In the genomic region with DNA sequence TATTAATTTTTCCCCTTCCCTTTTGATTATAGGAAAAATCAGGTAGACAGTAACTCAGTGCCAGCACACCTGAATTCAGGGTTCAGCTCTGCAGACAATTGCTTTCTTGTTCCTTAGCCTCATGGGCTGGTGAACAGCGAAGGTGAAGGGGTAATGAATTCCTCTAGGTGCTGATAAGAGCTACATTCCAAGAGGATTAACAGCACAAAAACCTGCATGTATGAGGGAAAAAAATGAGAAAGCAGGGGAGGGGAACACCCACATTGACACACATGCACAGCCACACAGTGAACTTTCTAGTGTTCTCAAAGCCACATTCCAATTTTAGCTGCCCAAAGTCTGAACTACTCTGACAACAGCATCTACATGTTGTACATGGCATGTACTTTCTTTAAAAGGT, we compare ENCODE assay signal across 10 cellular contexts. TPM values are rescaled to one million over a fixed set of nuclear protein-coding genes. Genes with fewer than 3 reads are reported as not detected.
DNase-seq lines count a peak whose midpoint lies in the region; ATAC-seq, FAIRE-seq and TF ChIP-seq lines count a peak whose summit lies in the region.
"Had no signal": no experiment of that assay in that cellular context is flagged by ENCODE, and none has a peak within 500 bp of the region (broad histone marks: within the 10 kb centered on the region; RNA-seq: fewer than 3 reads in every experiment).

No MANE protein-coding gene starts in this region.

- no peaks in the 10 kb centered on the region for H3K27me3 Mint-ChIP-seq in MCF 10A (ENCODE audit: insufficient read depth, unreplicated experiment)

- H3K27ac ChIP-seq in breast epithelium (peak overlapping the region in 1 of 2 donors; percentile 26), duodenal mucosa (ENCODE audit: low read depth, low read length) (peak overlapping the region; percentile 8), muscle layer of duodenum (ENCODE audit: low read length) (peak overlapping the region; percentile 21)
- H3K27ac ChIP-seq: 22Rv1 had no signal

- H3K9me3 ChIP-seq in breast epithelium (no peaks in the 10 kb centered on the region), duodenal mucosa (ENCODE audit: control insufficient read depth in 1 of 2, low read length in 2 of 2) (no peaks in the 10 kb centered on the region), muscle layer of duodenum (ENCODE audit: control insufficient read depth in 1 of 2, low read length in 2 of 2) (no peaks in the 10 kb centered on the region)

- no peak overlapping the region for H3K9ac ChIP-seq in duodenal mucosa (ENCODE audit: low read depth in 1 of 2, low read length in 2 of 2)

- DNase-seq in MCF 10A (ENCODE audit: unreplicated experiment) = no peak
- DNase-seq in breast epithelium (ENCODE audit: low spot score in 2 of 2) = no peak
- DNase-seq in urothelium cell line (ENCODE audit: low spot score) = peak; percentile 69
- DNase-seq in NCI-H1694 treated with DMSO at 0.1 percent for 48 hours (lab: John Stamatoyannopoulos, UW) = no peak
- no peak for DNase-seq in NCI-H1436 treated with DMSO at 0.1 percent for 48 hours (lab: John Stamatoyannopoulos, UW)
- DNase-seq: stimulated activated CD4-positive, alpha-beta T cell treated with anti-CD3 and anti-CD28 coated beads, Interleukin-1b, Interleukin-23, amount 100 ng/mL, for 48 hours had no signal

- no peak overlapping the region for H3K4me3 Mint-ChIP-seq in MCF 10A (ENCODE audit: unreplicated experiment)

- no peak for FAIRE-seq in urothelium cell line (lab: Jason Lieb, UNC)

- peak overlapping the region; percentile 75 for H3K27ac Mint-ChIP-seq in MCF 10A (ENCODE audit: low read depth, unreplicated experiment)

- no peak for ATAC-seq in GM21367 (IDR thresholded peaks at IDR 0.05; ENCODE audit: unreplicated experiment)

- H3K36me3 ChIP-seq in breast epithelium (no peaks in the 10 kb centered on the region), duodenal mucosa (ENCODE audit: control insufficient read depth in 1 of 2, insufficient read depth in 2 of 2, low read length in 2 of 2) (no peaks in the 10 kb centered on the region), muscle layer of duodenum (ENCODE audit: control insufficient read depth in 1 of 2, insufficient read depth in 2 of 2, low read length in 2 of 2) (no peaks in the 10 kb centered on the region)

- no peaks in the 10 kb centered on the region for H3K27me3 ChIP-seq in breast epithelium
- H3K27me3 ChIP-seq in duodenal mucosa (ENCODE audit: control insufficient read depth in 1 of 2, insufficient read depth in 2 of 2, low read length in 2 of 2) = no peaks in the 10 kb centered on the region
- no peaks in the 10 kb centered on the region for H3K27me3 ChIP-seq in muscle layer of duodenum (ENCODE audit: low read depth, low read length)

- POLR2A ChIA-PET in MCF 10A (lab: Yijun Ruan, JAX) = interaction anchor here (1.1 kb wide), 1 partner anchor 64 kb away, joined by 3 read pairs; no protein-coding TSS in a partner anchor

- no TSS peak for BruUV-seq in MCF 10A (replicated peaks; lab: Mats Ljungman, UMichigan)

- H3K9me3 Mint-ChIP-seq in MCF 10A (ENCODE audit: unreplicated experiment) = no peaks in the 10 kb centered on the region

- intact Hi-C loops in MCF 10A (cut with micrococcal nuclease) (no loop called here), breast epithelium (cut with DNase I; ENCODE audit: low total_unique reads) (no loop called here)

- CTCF ChIA-PET in MCF 10A (lab: Yijun Ruan, JAX) = interaction anchor here (0.8 to 1.2 kb wide), 4 partner anchors 21 to 368 kb away, joined by 3 to 4 read pairs (median 3); no protein-coding TSS in a partner anchor

- TF ChIP-seq CTCF in MCF 10A (IDR thresholded peaks at IDR 0.05; ENCODE audit: unreplicated experiment) (no peak), breast epithelium (IDR thresholded peaks at IDR 0.05) (no peak)

- peaks cover 23% of the 10 kb centered on the region for H3K4me1 Mint-ChIP-seq in MCF 10A (ENCODE audit: insufficient read depth, unreplicated experiment)

- H3K4me1 ChIP-seq in breast epithelium (peaks cover 0 to 6% of the 10 kb centered on the region in 2 donors), duodenal mucosa (ENCODE audit: control insufficient read depth in 1 of 2, insufficient read depth in 2 of 2, low read length in 2 of 2) (peaks cover 7 to 26% of the 10 kb centered on the region in 2 donors), muscle layer of duodenum (ENCODE audit: control insufficient read depth in 1 of 2, insufficient read depth in 2 of 2, low read length in 2 of 2) (peaks cover 0 to 24% of the 10 kb centered on the region in 2 donors)

- H3K36me3 Mint-ChIP-seq in MCF 10A (ENCODE audit: insufficient read depth, unreplicated experiment) = no peaks in the 10 kb centered on the region

- TF ChIP-seq POLR2A in breast epithelium (IDR thresholded peaks at IDR 0.05) = no peak

- no peak overlapping the region for H3K4me3 ChIP-seq in breast epithelium
- no peak overlapping the region for H3K4me3 ChIP-seq in duodenal mucosa (ENCODE audit: low read depth in 1 of 2, low read length in 2 of 2)
- H3K4me3 ChIP-seq in muscle layer of duodenum (ENCODE audit: low read depth in 1 of 2, low read length in 2 of 2) = no peak overlapping the region

RNA-seq across cellular contexts. Expression of gene SPATS2L, which starts 46.1 kb away (rescaled TPM):
- 67.5 and 68.3 TPM in 2 replicates for total RNA-seq in MCF 10A (2022)
- 10 to 100 TPM; 61.3 to 67.5 (median 64.5) TPM for total RNA-seq in breast epithelium
